22 cellular contexts compared by ENCODE assay signal in genomic region chr15:80272987-80273386, GRCh38. TPM values are rescaled to one million over a fixed set of nuclear protein-coding genes. Genes with fewer than 3 reads are reported as not detected.
"Had no signal": no experiment of that assay in that cellular context is flagged by ENCODE, and none has a peak within 500 bp of the region (broad histone marks: within the 10 kb centered on the region; RNA-seq: fewer than 3 reads in every experiment).

No MANE protein-coding gene starts in this region.

- H3K4me3 ChIP-seq: breast epithelium, PC-9, SK-N-MC had no signal

- H3K4me1 ChIP-seq: breast epithelium had no signal

- H3K36me3 ChIP-seq: breast epithelium had no signal

- H3K4me2 ChIP-seq: PC-9 had no signal

- DNase-seq: activated CD4-positive, alpha-beta memory T cell treated with anti-CD3 and anti-CD28 coated beads for 36 hours; activated CD4-positive, alpha-beta T cell treated with anti-CD3 and anti-CD28 coated beads, Interleukin-2, amount 10 ng/mL, durations not matched to agents 7 days and 5 days; activated CD4-positive, CD25-positive, alpha-beta regulatory T cell; activated CD8-positive, alpha-beta memory T cell treated with anti-CD3 and anti-CD28 coated beads for 24 hours; activated gamma-delta T cell treated with Interleukin-2 at 50 U/mL for 16 hours; activated T-cell treated with anti-CD3 and anti-CD28 coated beads, Interleukin-2, amount 50 U/mL, for 48 hours; aorta; caudate nucleus; Kasumi-1; KBM-7; NCI-H1092; NCI-H1417; NCI-H1930; NCI-H510A treated with DMSO at 0.1 percent for 48 hours; PC-9; T-cell; T-helper 2 cell; T1000 had no signal

- H3K27ac ChIP-seq: breast epithelium, PC-9, SK-N-MC, VCaP had no signal

- H3K9me3 ChIP-seq: breast epithelium had no signal

RNA-seq across cellular contexts. Expression of gene CTXND1, which starts 21.0 kb away (rescaled TPM):
- total RNA-seq: activated CD4-positive, alpha-beta memory T cell treated with anti-CD3 and anti-CD28 coated beads for 36 hours; activated CD4-positive, alpha-beta T cell treated with anti-CD3 and anti-CD28 coated beads, Interleukin-2, amount 10 ng/mL, durations not matched to agents 7 days and 5 days; activated T-helper 2 cell treated with anti-CD3 and anti-CD28 coated beads, Interferon-gamma antibody, Interleukin-2, Interleukin-4, amounts not matched to agents 10 μg/mL and 5 μg/mL and 100 μg/mL, durations not matched to agents 14 hours and 24 hours and 36 hours; breast epithelium; PC-9; T-cell had no signal
